In genomic region chr13:103698000-103698399, GRCh38 we compare ENCODE assay signal across 23 cellular contexts.
"Had no signal": no experiment of that assay in that cellular context is flagged by ENCODE, and none has a peak within 500 bp of the region (broad histone marks: within the 10 kb centered on the region; RNA-seq: fewer than 3 reads in every experiment).

No MANE protein-coding gene starts in this region.

- H3K36me3 Mint-ChIP-seq: naive thymus-derived CD8-positive, alpha-beta T cell; neural progenitor cell; stimulated activated effector memory CD8-positive, alpha-beta T cell treated with anti-CD3 and anti-CD28 coated beads, Interleukin-12 subunit alpha, Interleukin-12 subunit beta, amount 100 ng/mL, for 72 hours had no signal

- H3K4me2 ChIP-seq: neural progenitor cell had no signal

- H2AFZ ChIP-seq: neural progenitor cell, parathyroid adenoma had no signal

- H3K27ac ChIP-seq: lower lobe of right lung, neural progenitor cell, neutrophil, parathyroid adenoma, psoas muscle, right lobe of liver, skin epidermis, suprapubic skin, thoracic aorta, tibial artery, uterus had no signal

- DNase-seq: hippocampal formation; kidney glomerular epithelial cell; left cardiac atrium; lower lobe of right lung; mammary epithelial cell; mesenchymal stem cell; naive thymus-derived CD8-positive, alpha-beta T cell; occipital lobe; psoas muscle; right lobe of liver; stimulated activated CD4-positive, alpha-beta T cell treated with anti-CD3 and anti-CD28 coated beads, Interleukin-4, amount 100 ng/mL, for 24 hours; stimulated activated naive CD4-positive, alpha-beta T cell; tibial artery; uterus had no signal

- H3K36me3 ChIP-seq: lower lobe of right lung, neural progenitor cell, neutrophil, right lobe of liver, suprapubic skin, thoracic aorta, tibial artery, uterus had no signal

- H3K9me3 Mint-ChIP-seq: nephron; neural progenitor cell; stimulated activated naive CD8-positive, alpha-beta T cell treated with anti-CD3 and anti-CD28 coated beads, Interleukin-15, Interleukin-2, amounts not matched to agents 100 ng/mL and 50 ng/mL, for 24 hours had no signal

- H3K9me3 ChIP-seq: lower lobe of right lung, neutrophil, psoas muscle, right lobe of liver, suprapubic skin, thoracic aorta, tibial artery, uterus had no signal

- H3K4me1 Mint-ChIP-seq: naive thymus-derived CD8-positive, alpha-beta T cell; nephron; stimulated activated effector memory CD8-positive, alpha-beta T cell treated with anti-CD3 and anti-CD28 coated beads, Interleukin-12 subunit alpha, Interleukin-12 subunit beta, amount 100 ng/mL, for 72 hours had no signal

- H3K4me1 ChIP-seq: lower lobe of right lung, neural progenitor cell, parathyroid adenoma, psoas muscle, right lobe of liver, suprapubic skin, tibial artery, uterus had no signal

- H3K27me3 Mint-ChIP-seq: stimulated activated naive CD8-positive, alpha-beta T cell treated with anti-CD3 and anti-CD28 coated beads, Interleukin-15, Interleukin-2, amounts not matched to agents 100 ng/mL and 50 ng/mL, for 24 hours had no signal

- H3K9ac ChIP-seq: neural progenitor cell, parathyroid adenoma had no signal

- H3K79me2 ChIP-seq: parathyroid adenoma had no signal

- H3K4me3 Mint-ChIP-seq: naive thymus-derived CD8-positive, alpha-beta T cell; nephron; neural progenitor cell; stimulated activated effector memory CD8-positive, alpha-beta T cell treated with anti-CD3 and anti-CD28 coated beads, Interleukin-12 subunit alpha, Interleukin-12 subunit beta, amount 100 ng/mL, for 72 hours; stimulated activated naive CD8-positive, alpha-beta T cell treated with anti-CD3 and anti-CD28 coated beads, Interleukin-15, Interleukin-2, amounts not matched to agents 100 ng/mL and 50 ng/mL, for 24 hours had no signal

- H3K27ac Mint-ChIP-seq: naive thymus-derived CD8-positive, alpha-beta T cell; nephron; neural progenitor cell; stimulated activated effector memory CD8-positive, alpha-beta T cell treated with anti-CD3 and anti-CD28 coated beads, Interleukin-12 subunit alpha, Interleukin-12 subunit beta, amount 100 ng/mL, for 72 hours; stimulated activated naive CD8-positive, alpha-beta T cell treated with anti-CD3 and anti-CD28 coated beads, Interleukin-15, Interleukin-2, amounts not matched to agents 100 ng/mL and 50 ng/mL, for 24 hours had no signal

- H3K4me3 ChIP-seq: lower lobe of right lung, neural progenitor cell, psoas muscle, right lobe of liver, skin epidermis, suprapubic skin, thoracic aorta, tibial artery, uterus had no signal

- H3K27me3 ChIP-seq: neural progenitor cell, neutrophil, right lobe of liver, suprapubic skin, tibial artery, uterus had no signal
